ENCODE assay signal across 7 cellular contexts in the genomic region with DNA sequence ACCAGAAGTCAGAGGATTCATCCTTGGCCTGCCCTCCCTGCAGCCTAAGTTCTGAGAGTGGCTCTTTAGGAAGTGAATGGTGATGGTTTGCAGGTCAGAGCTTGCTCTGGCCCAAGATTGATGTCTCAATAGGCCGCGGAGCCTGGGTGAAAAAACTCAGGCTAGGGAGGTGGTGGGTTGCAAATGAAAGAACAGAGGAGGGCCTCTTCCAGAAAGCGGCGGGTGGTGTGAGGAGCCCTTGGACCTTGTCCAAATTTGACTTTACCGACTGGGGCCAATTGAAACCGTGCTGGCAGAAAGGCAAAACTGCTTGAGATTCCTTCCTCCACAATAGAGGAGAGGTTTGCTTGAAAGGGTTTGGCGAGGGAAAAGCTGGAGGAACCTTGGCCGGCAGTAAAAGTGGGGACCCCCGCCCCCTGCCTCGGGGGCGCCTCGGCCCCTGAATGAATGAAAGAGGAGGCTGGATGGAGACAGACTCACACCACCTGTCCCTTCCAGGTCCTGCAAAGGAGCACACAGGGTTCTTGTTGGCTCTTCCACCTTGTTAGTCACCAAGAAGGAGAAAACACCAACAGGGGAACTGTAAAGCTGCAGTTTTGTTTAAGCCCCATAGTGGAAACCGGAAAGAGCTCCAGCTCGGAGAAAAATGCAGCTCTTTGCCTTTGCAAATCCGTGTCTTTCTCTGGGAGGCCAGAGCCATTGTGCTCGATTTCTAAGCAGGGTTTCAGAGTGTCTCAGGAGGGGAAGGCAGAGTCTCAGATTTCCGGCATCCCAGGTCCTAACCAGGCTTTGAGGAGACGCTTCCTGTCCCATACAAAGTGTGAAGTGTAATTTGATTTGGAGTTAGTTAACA.
A peak's percentile ranks its signal among the peaks of the same experiment; 100 is the strongest.
DNase-seq lines count a peak whose midpoint lies in the region; ATAC-seq and TF ChIP-seq lines count a peak whose summit lies in the region.

No MANE protein-coding gene starts in this region.

- intact Hi-C loops in left ventricle myocardium superior (cut with micrococcal nuclease): no loop called here

- ATAC-seq in left ventricle myocardium superior: peak; percentile 71
- ATAC-seq in HG03025 (IDR thresholded peaks at IDR 0.05; ENCODE audit: low FRiP score, unreplicated experiment): no peak

- peak; percentile 25 for TF ChIP-seq POLR2A in GM19193 (IDR thresholded peaks at IDR 0.05; ENCODE audit: extremely low read depth, insufficient read depth, insufficient read length)

- DNase-seq in NCI-H2107 (lab: John Stamatoyannopoulos, UW): peak; percentile 48
- peak; percentile 92 for DNase-seq in amniotic epithelial cell (ENCODE audit: low read depth)
- DNase-seq in left ventricle myocardium superior: peak; percentile 48
- DNase-seq in skeletal muscle cell (ENCODE audit: low read depth): peak; percentile 76
- no peak for DNase-seq in activated gamma-delta T cell (lab: John Stamatoyannopoulos, UW)

- H3K4me3 ChIP-seq in skeletal muscle cell (ENCODE audit: low read depth, low read length): no peak overlapping the region
